1 cellular context compared by ENCODE assay signal in genomic region chr12:62891805-62892549, GRCh38.
TF ChIP-seq lines count a peak whose summit lies in the region.

No MANE protein-coding gene starts in this region.

TF ChIP-seq in K562, 482 proteins besides CTCF, POLR2A, EP300 and RAD21 (continued from another document):
- TF ChIP-seq MEF2A (IDR thresholded peaks at IDR 0.05; ENCODE audit: control insufficient read depth, low read depth, low read length) = peak; percentile 64; the same call in 1 of the 2 replicates
- no peak for TF ChIP-seq SIN3B (IDR thresholded peaks at IDR 0.05; ENCODE audit: low read depth)
- no peak for TF ChIP-seq ZNF347 (CRISPR knock-in tag; IDR thresholded peaks at IDR 0.05; ENCODE audit: low read depth)
- no peak for TF ChIP-seq IRF2 (CRISPR knock-in tag; IDR thresholded peaks at IDR 0.05)
- TF ChIP-seq, protein P1, sequence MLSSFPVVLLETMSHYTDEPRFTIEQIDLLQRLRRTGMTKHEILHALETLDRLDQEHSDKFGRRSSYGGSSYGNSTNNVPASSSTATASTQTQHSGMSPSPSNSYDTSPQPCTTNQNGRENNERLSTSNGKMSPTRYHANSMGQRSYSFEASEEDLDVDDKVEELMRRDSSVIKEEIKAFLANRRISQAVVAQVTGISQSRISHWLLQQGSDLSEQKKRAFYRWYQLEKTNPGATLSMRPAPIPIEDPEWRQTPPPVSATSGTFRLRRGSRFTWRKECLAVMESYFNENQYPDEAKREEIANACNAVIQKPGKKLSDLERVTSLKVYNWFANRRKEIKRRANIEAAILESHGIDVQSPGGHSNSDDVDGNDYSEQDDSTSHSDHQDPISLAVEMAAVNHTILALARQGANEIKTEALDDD (IDR thresholded peaks at IDR 0.05) = peak; percentile 44; the same call in 1 of the 2 replicates
- no peak for TF ChIP-seq RBBP5 (IDR thresholded peaks at IDR 0.05; ENCODE audit: borderline replicate concordance, insufficient read depth, low read length, poor library complexity, severe bottlenecking)
- TF ChIP-seq RB1 (IDR thresholded peaks at IDR 0.05; ENCODE audit: low read depth) = no peak
- TF ChIP-seq NRF1 (conservative IDR thresholded peaks at IDR 0.05 in 1 of 2, IDR thresholded peaks at IDR 0.05 in 1 of 2) = 0 out of 4 replicates have a peak, but pooled peaks have one; percentile 23 to 24
- no peak for TF ChIP-seq PKNOX1 (IDR thresholded peaks at IDR 0.05)
- TF ChIP-seq KAT2B (IDR thresholded peaks at IDR 0.05; ENCODE audit: low read depth, low read length) = no peak
- TF ChIP-seq LEF1 (IDR thresholded peaks at IDR 0.05) = 0 out of 2 replicates have a peak, but pooled peaks have one; percentile 43
- 0 out of 2 replicates have a peak, but pooled peaks have one; percentile 21 for TF ChIP-seq TEAD4 (IDR thresholded peaks at IDR 0.05; ENCODE audit: low read length)
- TF ChIP-seq TEAD4 (CRISPR knock-in tag; IDR thresholded peaks at IDR 0.05; ENCODE audit: borderline replicate concordance) = no peak
- TF ChIP-seq DPF2 (IDR thresholded peaks at IDR 0.05) = 0 out of 2 replicates have a peak, but pooled peaks have one; percentile 52
- no peak for TF ChIP-seq HNRNPL (IDR thresholded peaks at IDR 0.05; ENCODE audit: low read depth, low read length)
- TF ChIP-seq, protein P2, sequence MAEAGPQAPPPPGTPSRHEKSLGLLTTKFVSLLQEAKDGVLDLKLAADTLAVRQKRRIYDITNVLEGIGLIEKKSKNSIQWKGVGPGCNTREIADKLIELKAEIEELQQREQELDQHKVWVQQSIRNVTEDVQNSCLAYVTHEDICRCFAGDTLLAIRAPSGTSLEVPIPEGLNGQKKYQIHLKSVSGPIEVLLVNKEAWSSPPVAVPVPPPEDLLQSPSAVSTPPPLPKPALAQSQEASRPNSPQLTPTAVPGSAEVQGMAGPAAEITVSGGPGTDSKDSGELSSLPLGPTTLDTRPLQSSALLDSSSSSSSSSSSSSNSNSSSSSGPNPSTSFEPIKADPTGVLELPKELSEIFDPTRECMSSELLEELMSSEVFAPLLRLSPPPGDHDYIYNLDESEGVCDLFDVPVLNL (CRISPR knock-in tag; IDR thresholded peaks at IDR 0.05; ENCODE audit: low read depth) = no peak
- no peak for TF ChIP-seq CEBPG (CRISPR knock-in tag; IDR thresholded peaks at IDR 0.05)
- TF ChIP-seq CEBPG (tag; conservative IDR thresholded peaks at IDR 0.05 in 1 of 2, IDR thresholded peaks at IDR 0.05 in 1 of 2) = 0 out of 4 replicates have a peak, but pooled peaks of 1 of the 2 experiments have one; percentile 18
- no peak for TF ChIP-seq RBM14 (IDR thresholded peaks at IDR 0.05; ENCODE audit: borderline replicate concordance, insufficient read depth, low read depth, low read length)
- no peak for TF ChIP-seq GABPB1 (CRISPR knock-in tag; IDR thresholded peaks at IDR 0.05)
- TF ChIP-seq TAL1 (IDR thresholded peaks at IDR 0.05) = 0 out of 2 replicates have a peak, but pooled peaks have one; percentile 19
- TF ChIP-seq, protein P3, sequence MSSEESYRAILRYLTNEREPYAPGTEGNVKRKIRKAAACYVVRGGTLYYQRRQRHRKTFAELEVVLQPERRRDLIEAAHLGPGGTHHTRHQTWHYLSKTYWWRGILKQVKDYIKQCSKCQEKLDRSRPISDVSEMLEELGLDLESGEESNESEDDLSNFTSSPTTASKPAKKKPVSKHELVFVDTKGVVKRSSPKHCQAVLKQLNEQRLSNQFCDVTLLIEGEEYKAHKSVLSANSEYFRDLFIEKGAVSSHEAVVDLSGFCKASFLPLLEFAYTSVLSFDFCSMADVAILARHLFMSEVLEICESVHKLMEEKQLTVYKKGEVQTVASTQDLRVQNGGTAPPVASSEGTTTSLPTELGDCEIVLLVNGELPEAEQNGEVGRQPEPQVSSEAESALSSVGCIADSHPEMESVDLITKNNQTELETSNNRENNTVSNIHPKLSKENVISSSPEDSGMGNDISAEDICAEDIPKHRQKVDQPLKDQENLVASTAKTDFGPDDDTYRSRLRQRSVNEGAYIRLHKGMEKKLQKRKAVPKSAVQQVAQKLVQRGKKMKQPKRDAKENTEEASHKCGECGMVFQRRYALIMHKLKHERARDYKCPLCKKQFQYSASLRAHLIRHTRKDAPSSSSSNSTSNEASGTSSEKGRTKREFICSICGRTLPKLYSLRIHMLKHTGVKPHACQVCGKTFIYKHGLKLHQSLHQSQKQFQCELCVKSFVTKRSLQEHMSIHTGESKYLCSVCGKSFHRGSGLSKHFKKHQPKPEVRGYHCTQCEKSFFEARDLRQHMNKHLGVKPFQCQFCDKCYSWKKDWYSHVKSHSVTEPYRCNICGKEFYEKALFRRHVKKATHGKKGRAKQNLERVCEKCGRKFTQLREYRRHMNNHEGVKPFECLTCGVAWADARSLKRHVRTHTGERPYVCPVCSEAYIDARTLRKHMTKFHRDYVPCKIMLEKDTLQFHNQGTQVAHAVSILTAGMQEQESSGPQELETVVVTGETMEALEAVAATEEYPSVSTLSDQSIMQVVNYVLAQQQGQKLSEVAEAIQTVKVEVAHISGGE (CRISPR knock-in tag; IDR thresholded peaks at IDR 0.05) = no peak
- peak; percentile 52; the same call in 1 of the 2 replicates for TF ChIP-seq FOSL1 (tag; conservative IDR thresholded peaks at IDR 0.05)
- no peak for TF ChIP-seq HES1 (IDR thresholded peaks at IDR 0.05; ENCODE audit: low read depth)
- no peak for TF ChIP-seq PCBP1 (IDR thresholded peaks at IDR 0.05; ENCODE audit: low read depth, low read length, poor library complexity, severe bottlenecking)
- no peak; the same call in 1 of the 2 replicates for TF ChIP-seq SOX6 (IDR thresholded peaks at IDR 0.05)
- no peak for TF ChIP-seq PHB (CRISPR knock-in tag; IDR thresholded peaks at IDR 0.05)
- TF ChIP-seq POLR2AphosphoS2 (IDR thresholded peaks at IDR 0.05; ENCODE audit: low read length) = no peak
- TF ChIP-seq ARID1B (IDR thresholded peaks at IDR 0.05) = peak; percentile 61
- no peak for TF ChIP-seq CBX3 (IDR thresholded peaks at IDR 0.05; ENCODE audit: borderline replicate concordance in 1 of 2, low read length in 2 of 2)
- no peak for TF ChIP-seq SUPT5H (IDR thresholded peaks at IDR 0.05)
- peak; percentile 52 for TF ChIP-seq CBFA2T3 (IDR thresholded peaks at IDR 0.05)
- no peak for TF ChIP-seq FOS (IDR thresholded peaks at IDR 0.05; ENCODE audit: extremely low read depth, insufficient read length)
- TF ChIP-seq SAP30 (IDR thresholded peaks at IDR 0.05; ENCODE audit: borderline replicate concordance, insufficient read depth, low read depth, low read length, poor library complexity, severe bottlenecking) = no peak
- TF ChIP-seq POLR2B (IDR thresholded peaks at IDR 0.05; ENCODE audit: low read depth, partially characterized antibody) = no peak
- peak; percentile 17; the same call in 1 of the 2 replicates for TF ChIP-seq ATF3 (IDR thresholded peaks at IDR 0.05)
- no peak for TF ChIP-seq ATF3 (CRISPR knock-in tag; conservative IDR thresholded peaks at IDR 0.05)
- no peak for TF ChIP-seq COPS2 (conservative IDR thresholded peaks at IDR 0.05)
- TF ChIP-seq NUFIP1 (IDR thresholded peaks at IDR 0.05; ENCODE audit: partially characterized antibody) = no peak
- TF ChIP-seq NBN (IDR thresholded peaks at IDR 0.05; ENCODE audit: low read depth) = no peak
- TF ChIP-seq CREM (IDR thresholded peaks at IDR 0.05; ENCODE audit: low read depth) = peak; percentile 17; the same call in 1 of the 2 replicates
- no peak for TF ChIP-seq CLOCK (CRISPR knock-in tag; IDR thresholded peaks at IDR 0.05; ENCODE audit: borderline replicate concordance)
- TF ChIP-seq NCOA1 (IDR thresholded peaks at IDR 0.05; ENCODE audit: low read depth) = no peak
- TF ChIP-seq KLF6 (CRISPR knock-in tag; IDR thresholded peaks at IDR 0.05; ENCODE audit: borderline replicate concordance) = no peak
- TF ChIP-seq DDX20 (tag; IDR thresholded peaks at IDR 0.05; ENCODE audit: low read depth) = no peak
- no peak for TF ChIP-seq TAF15 (IDR thresholded peaks at IDR 0.05; ENCODE audit: low read depth, low read length)
- TF ChIP-seq ZZZ3 (IDR thresholded peaks at IDR 0.05) = no peak
- TF ChIP-seq SRF (CRISPR knock-in tag; IDR thresholded peaks at IDR 0.05) = no peak
- no peak for TF ChIP-seq ZNF282 (CRISPR knock-in tag; IDR thresholded peaks at IDR 0.05)
- TF ChIP-seq RFX5 (IDR thresholded peaks at IDR 0.05; ENCODE audit: low read depth, low read length) = no peak
- TF ChIP-seq ZNF436 (CRISPR knock-in tag; IDR thresholded peaks at IDR 0.05) = no peak
- TF ChIP-seq, protein P4, sequence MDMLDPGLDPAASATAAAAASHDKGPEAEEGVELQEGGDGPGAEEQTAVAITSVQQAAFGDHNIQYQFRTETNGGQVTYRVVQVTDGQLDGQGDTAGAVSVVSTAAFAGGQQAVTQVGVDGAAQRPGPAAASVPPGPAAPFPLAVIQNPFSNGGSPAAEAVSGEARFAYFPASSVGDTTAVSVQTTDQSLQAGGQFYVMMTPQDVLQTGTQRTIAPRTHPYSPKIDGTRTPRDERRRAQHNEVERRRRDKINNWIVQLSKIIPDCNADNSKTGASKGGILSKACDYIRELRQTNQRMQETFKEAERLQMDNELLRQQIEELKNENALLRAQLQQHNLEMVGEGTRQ (CRISPR knock-in tag; IDR thresholded peaks at IDR 0.05) = no peak
- no peak for TF ChIP-seq GTF3C2 (IDR thresholded peaks at IDR 0.05; ENCODE audit: borderline replicate concordance, extremely low read depth, insufficient read length)
- no peak for TF ChIP-seq ZNF224 (CRISPR knock-in tag; IDR thresholded peaks at IDR 0.05)
- no peak for TF ChIP-seq XRCC3 (IDR thresholded peaks at IDR 0.05)
- no peak for TF ChIP-seq ZBTB5 (IDR thresholded peaks at IDR 0.05)
TF ChIP-seq in K562: peak in this region for 14.
